In genomic region chr1:237183963-237184540, GRCh38 we compare ENCODE assay signal across 1 cellular context.
TF ChIP-seq lines count a peak whose summit lies in the region.

No MANE protein-coding gene starts in this region.

TF ChIP-seq in WTC11, 78 proteins besides CTCF, POLR2A, EP300 and RAD21 (continued from another document):
- TF ChIP-seq USF2 (CRISPR knock-in tag; IDR thresholded peaks at IDR 0.05) (no peak), NFE2L1 (CRISPR knock-in tag; IDR thresholded peaks at IDR 0.05) (no peak), ZNF416 (CRISPR knock-in tag; IDR thresholded peaks at IDR 0.05) (no peak)
